In genomic region chr13:114336457-114336856, GRCh38 we compare ENCODE assay signal across 2 cellular contexts. TPM values are rescaled to one million over a fixed set of nuclear protein-coding genes. Genes with fewer than 3 reads are reported as not detected.
DNase-seq lines count a peak whose midpoint lies in the region; ATAC-seq, FAIRE-seq and TF ChIP-seq lines count a peak whose summit lies in the region.
"Not testable (repeated sequence)": the region's sequence is repeated elsewhere in the genome, so short reads cannot be mapped to it uniquely, and the experiment has no call there.

No MANE protein-coding gene starts in this region.

- not testable (repeated sequence) for ATAC-seq in K562

- 70% methylated on average over 1 of the region's 1 CpG for WGBS in K562 (ENCODE audit: insufficient coverage, low coverage, missing lambda C conversion rate)

- TF ChIP-seq RAD21 in K562 (CRISPR knock-in tag; conservative IDR thresholded peaks at IDR 0.05 in 1 of 2, IDR thresholded peaks at IDR 0.05 in 1 of 2) = not testable (repeated sequence)

- TF ChIP-seq EP300 in K562 (IDR thresholded peaks at IDR 0.05; ENCODE audit: low read length) = not testable (repeated sequence)

- H3K27me3 ChIP-seq in K562 (ENCODE audit: control insufficient read depth in 2 of 2, insufficient read depth in 2 of 2, low read length in 2 of 2) = not testable (repeated sequence)

- BruUV-seq in K562 (replicated peaks; lab: Mats Ljungman, UMichigan) = not testable (repeated sequence)

- FAIRE-seq in K562 (lab: Jason Lieb, UNC) = not testable (repeated sequence)

- H3K27ac ChIP-seq in HEK293 (ENCODE audit: extremely low read depth, low read depth, low read length); K562 (ENCODE audit: extremely low read depth, low read depth, low read length): not testable (repeated sequence)

- intact Hi-C loops in K562 (cut with micrococcal nuclease) = not testable (repeated sequence)

- H3K4me3 ChIP-seq in HEK293 (ENCODE audit: low read depth, low read length); K562: not testable (repeated sequence)

- TF ChIP-seq CTCF in HEK293 (tag by site-specific recombination; IDR thresholded peaks at IDR 0.05); K562 (IDR thresholded peaks at IDR 0.05 in 2 of 3, conservative IDR thresholded peaks at IDR 0.05 in 1 of 3; ENCODE audit: insufficient read depth in 2 of 3, low read depth in 1 of 3, low read length in 3 of 3): not testable (repeated sequence)

- not testable (repeated sequence) for H3K4me1 ChIP-seq in HEK293 (ENCODE audit: control insufficient read depth, insufficient read depth, low read length); K562 (replicated peaks in 1 of 2; ENCODE audit: control insufficient read depth in 2 of 2, insufficient read depth in 2 of 2, low read length in 2 of 2)

- H2AFZ ChIP-seq in K562 (ENCODE audit: low read depth, low read length) = not testable (repeated sequence)

- POLR2A ChIA-PET in HEK293 (lab: Yijun Ruan, JAX) (interaction anchor here (1.1 kb wide), 1 partner anchor 25 kb away, joined by 4 read pairs; no protein-coding TSS in a partner anchor), K562 (lab: Yijun Ruan, JAX) (interaction anchor here (0.9 kb wide), 1 partner anchor 17 kb away, joined by 3 read pairs; no protein-coding TSS in a partner anchor)

- not testable (repeated sequence) for TF ChIP-seq POLR2A in K562 (conservative IDR thresholded peaks at IDR 0.05)

- not testable (repeated sequence) for H3K9me1 ChIP-seq in K562 (ENCODE audit: control insufficient read depth, insufficient read depth, low read length)

- not testable (repeated sequence) for H3K4me2 ChIP-seq in K562 (ENCODE audit: insufficient read depth, low read length)

- CTCF ChIA-PET in HEK293 (lab: Yijun Ruan, JAX) = interaction anchor here (0.6 kb wide), 1 partner anchor 16 kb away, joined by 3 read pairs; no protein-coding TSS in a partner anchor
- CTCF ChIA-PET in K562 (lab: Yijun Ruan, JAX; ENCODE audit: low intra/inter-chr PET ratio) = not testable (repeated sequence)

- H3K79me2 ChIP-seq in K562 (ENCODE audit: control insufficient read depth, insufficient read depth, low read length) = not testable (repeated sequence)

- H3K36me3 ChIP-seq in HEK293 (ENCODE audit: control insufficient read depth in 2 of 2, insufficient read depth in 1 of 2, low read length in 2 of 2); K562 (ENCODE audit: control insufficient read depth, insufficient read depth, low read length): not testable (repeated sequence)

- not testable (repeated sequence) for H4K20me1 ChIP-seq in K562 (replicated peaks; ENCODE audit: control insufficient read depth, insufficient read depth, low read length)

- H3K9ac ChIP-seq in K562 (ENCODE audit: insufficient read depth in 1 of 2, low read depth in 2 of 2, low read length in 2 of 2) = not testable (repeated sequence)

- DNase-seq in K562 (ENCODE audit: extremely low read depth in 1 of 4, low spot score in 3 of 4) = not testable (repeated sequence)

- H3K9me3 ChIP-seq in HEK293 (ENCODE audit: control insufficient read depth, insufficient read depth, low read depth, low read length); K562 (replicated peaks; ENCODE audit: control insufficient read depth, insufficient read depth, low read depth, low read length): not testable (repeated sequence)

- in situ Hi-C loops in K562 (cut with MboI) = not testable (repeated sequence)

TF ChIP-seq in HEK293, 187 proteins besides CTCF, POLR2A, EP300 and RAD21:
- peak; percentile 98 for TF ChIP-seq ZNF146 (tag by site-specific recombination; IDR thresholded peaks at IDR 0.05)
TF ChIP-seq in HEK293: peak in this region for 1; not testable (repeated sequence) for 186.

TF ChIP-seq in K562, 482 proteins besides CTCF, POLR2A, EP300 and RAD21:
- peak; percentile 83 for TF ChIP-seq ZNF146 (CRISPR knock-in tag; IDR thresholded peaks at IDR 0.05; ENCODE audit: unreplicated experiment)
- TF ChIP-seq RBM25 (IDR thresholded peaks at IDR 0.05; ENCODE audit: low read depth, low read length, severe bottlenecking) = peak; percentile 42

RNA-seq across cellular contexts. Expression of gene CHAMP1, which starts 22.2 kb away (rescaled TPM):
- total RNA-seq in K562 (2011; cell fraction: chromatin; rRNA removed; ENCODE audit: low replicate concordance) = 20.2 and 38.7 TPM in 2 replicates
- total RNA-seq in K562 (2011; cell fraction: nucleolus; rRNA removed) = 11.8 and 13.4 TPM in 2 replicates
- 25.7 and 37.6 TPM in 2 replicates for total RNA-seq in K562 (2011; cell fraction: nucleoplasm; rRNA removed)
- 15.3 and 16.6 TPM in 2 replicates for total RNA-seq in K562 (2014; rRNA removed)
- 14.2 and 14.6 TPM in 2 replicates for total RNA-seq in K562 (2014; rRNA removed; fragmentation: Illumina TruSeq; extraction: Trizol)
- 11.7 and 13.4 TPM in 2 replicates for total RNA-seq in K562 (2015; rRNA removed; fragmentation: Illumina TruSeq; extraction: Trizol)
- 30.8 and 32.4 TPM in 2 replicates for total RNA-seq in K562 (2021)
- polyA plus RNA-seq in K562 (2011; rRNA removed) = 17.3 and 24.2 TPM in 2 replicates
- polyA plus RNA-seq in K562 (2011; cell fraction: cytosol; rRNA removed) = 30.1 and 30.3 TPM in 2 replicates
- 18.4 and 22.0 TPM in 2 replicates for polyA plus RNA-seq in K562 (2011; cell fraction: nucleus; rRNA removed)
- 21.9 and 24.0 TPM in 2 replicates for polyA plus RNA-seq in K562 (2012)
- 35.8 and 40.6 TPM in 2 replicates for polyA plus RNA-seq in K562 (2014; fragmentation: Illumina TruSeq; extraction: Trizol)
- polyA plus RNA-seq in K562 (2014; fragmentation: Nextera tagmentation; extraction: Ambion mirVana) = under 1 TPM; 0.70 to 0.84 TPM
- 21.7 and 26.7 TPM in 2 replicates for polyA plus RNA-seq in K562 (2014; rRNA removed)
- 14.3 and 17.2 TPM in 2 replicates for polyA minus RNA-seq in K562 (2011; rRNA and poly(A)+ RNA removed)
- polyA minus RNA-seq in K562 (2011; cell fraction: cytosol; rRNA and poly(A)+ RNA removed) = 14.4 and 16.6 TPM in 2 replicates
- 12.0 and 13.0 TPM in 2 replicates for polyA minus RNA-seq in K562 (2011; cell fraction: nucleus; rRNA and poly(A)+ RNA removed)

RNA-seq across cellular contexts. Expression of gene UPF3A, which starts 55.1 kb away (rescaled TPM):
- total RNA-seq in K562 (2011; cell fraction: chromatin; rRNA removed; ENCODE audit: low replicate concordance) = 115 and 227 TPM in 2 replicates
- 74.5 and 80.1 TPM in 2 replicates for total RNA-seq in K562 (2011; cell fraction: nucleolus; rRNA removed)
- total RNA-seq in K562 (2011; cell fraction: nucleoplasm; rRNA removed) = 135 and 213 TPM in 2 replicates
- total RNA-seq in K562 (2014; rRNA removed) (36.2 and 57.8 TPM in 2 replicates), K562 (2014; rRNA removed; fragmentation: Illumina TruSeq; extraction: Trizol) (39.1 and 40.5 TPM in 2 replicates), K562 (2015; rRNA removed; fragmentation: Illumina TruSeq; extraction: Trizol) (44.2 and 48.2 TPM in 2 replicates), K562 (2021) (36.0 and 40.9 TPM in 2 replicates)
- polyA plus RNA-seq in K562 (2011; rRNA removed) (56.7 and 59.9 TPM in 2 replicates), K562 (2014; fragmentation: Illumina TruSeq; extraction: Trizol) (56.1 and 64.8 TPM in 2 replicates), K562 (2014; fragmentation: Nextera tagmentation; extraction: Ambion mirVana) (10 to 100 TPM; 15.6 to 17.5 TPM), K562 (2014; rRNA removed) (64.1 and 76.5 TPM in 2 replicates)
- 27.1 and 32.5 TPM in 2 replicates for polyA plus RNA-seq in K562 (2011; cell fraction: cytosol; rRNA removed)
- 97.8 and 111 TPM in 2 replicates for polyA plus RNA-seq in K562 (2011; cell fraction: nucleus; rRNA removed)
- polyA plus RNA-seq in K562 (2012) = 50.7 and 62.2 TPM in 2 replicates
- polyA minus RNA-seq in K562 (2011; rRNA and poly(A)+ RNA removed) = 27.1 and 29.9 TPM in 2 replicates
- 13.0 and 14.2 TPM in 2 replicates for polyA minus RNA-seq in K562 (2011; cell fraction: cytosol; rRNA and poly(A)+ RNA removed)
- 38.2 and 48.3 TPM in 2 replicates for polyA minus RNA-seq in K562 (2011; cell fraction: nucleus; rRNA and poly(A)+ RNA removed)
